In the genomic region with DNA sequence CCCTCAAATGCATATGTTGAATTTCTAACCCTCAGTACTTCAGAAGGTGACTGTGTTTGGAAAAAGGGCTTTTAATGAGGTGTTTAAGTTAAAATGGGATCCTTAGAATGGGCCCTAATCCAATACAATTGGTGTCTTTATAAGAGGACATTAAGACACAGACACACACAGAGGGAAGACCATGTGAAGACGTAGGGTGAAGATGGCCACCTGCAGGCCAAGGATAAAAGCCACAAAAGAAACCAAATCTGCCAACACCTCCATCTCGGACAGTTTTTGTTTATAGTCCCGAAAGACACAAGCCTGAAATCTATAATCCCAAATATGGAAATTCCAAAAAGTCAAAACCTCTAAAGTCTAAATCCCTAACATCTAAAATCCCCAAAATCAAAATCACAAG, we compare ENCODE assay signal across 17 cellular contexts. TPM values are rescaled to one million over a fixed set of nuclear protein-coding genes. Genes with fewer than 3 reads are reported as not detected.
DNase-seq lines count a peak whose midpoint lies in the region; ATAC-seq, FAIRE-seq and TF ChIP-seq lines count a peak whose summit lies in the region.
"Had no signal": no experiment of that assay in that cellular context is flagged by ENCODE, and none has a peak within 500 bp of the region (broad histone marks: within the 10 kb centered on the region; RNA-seq: fewer than 3 reads in every experiment).

No MANE protein-coding gene starts in this region.

- H3K4me3 ChIP-seq in NB4 (ENCODE audit: low read depth, low read length) (no peak overlapping the region), H1 (ENCODE audit: extremely low read depth in 1 of 4, insufficient read depth in 2 of 4, low read depth in 3 of 4, low read length in 4 of 4) (no peak overlapping the region)
- H3K4me3 ChIP-seq: thoracic aorta had no signal

- H3K79me2 ChIP-seq in H1 (ENCODE audit: control insufficient read depth in 1 of 2, insufficient read depth in 2 of 2, low read length in 2 of 2): no peaks in the 10 kb centered on the region

- H2AK5ac ChIP-seq in H1 (ENCODE audit: low read depth, low read length): no peak overlapping the region

- H3K4me2 ChIP-seq in H1 (ENCODE audit: insufficient read depth in 1 of 2, low read depth in 2 of 2, low read length in 2 of 2): no peak overlapping the region

- H3K27me3 ChIP-seq in H1 (replicated peaks in 1 of 4; ENCODE audit: control insufficient read depth in 3 of 4, extremely low read depth in 1 of 4, insufficient read depth in 3 of 4, low read length in 3 of 4): peaks cover 0 to 3% (median 0%) of the 10 kb centered on the region in 4 experiments; a peak in 3 of 7 replicates

- no peak overlapping the region for H2BK15ac ChIP-seq in H1 (ENCODE audit: low read length)

- no peak overlapping the region for H3K56ac ChIP-seq in H1 (replicated peaks; ENCODE audit: insufficient read length, low read depth, low read length)

- FAIRE-seq in H1 (lab: Jason Lieb, UNC): peak; percentile 13
- FAIRE-seq: small intestine had no signal

- DNase-seq in DMS53 (lab: John Stamatoyannopoulos, UW): peak; percentile 14
- no peak for DNase-seq in DMS53 treated with DMSO at 0.1 percent for 48 hours (lab: John Stamatoyannopoulos, UW; ENCODE audit: unreplicated experiment)
- DNase-seq in NB4 (ENCODE audit: low read depth): no peak
- DNase-seq in H1 (ENCODE audit: low read depth in 1 of 2, low spot score in 2 of 2): no peak
- peak; percentile 21 for DNase-seq in renal cortical epithelial cell (ENCODE audit: low read depth)
- DNase-seq in activated T-cell treated with anti-CD3 and anti-CD28 coated beads, Interleukin-2, amount 50 U/mL, for 72 hours: no peak
- DNase-seq in NCI-H2196 treated with DMSO at 0.1 percent for 48 hours (lab: John Stamatoyannopoulos, UW; ENCODE audit: unreplicated experiment): no peak
- no peak for DNase-seq in CD14-positive monocyte (ENCODE audit: low spot score)
- DNase-seq: 8988T; activated naive CD8-positive, alpha-beta T cell treated with anti-CD3 and anti-CD28 coated beads, Interleukin-2, amount 10 ng/mL, durations not matched to agents 7 days and 5 days; COR-L47; left colon; NCI-H1048; SHP77; small intestine had no signal

- no peak overlapping the region for H3K4me3 Mint-ChIP-seq in activated T-cell treated with anti-CD3 and anti-CD28 coated beads, Interleukin-2, amount 50 U/mL, for 72 hours
- no peak overlapping the region for H3K4me3 Mint-ChIP-seq in CD14-positive monocyte
- H3K4me3 Mint-ChIP-seq: activated naive CD8-positive, alpha-beta T cell treated with anti-CD3 and anti-CD28 coated beads, Interleukin-2, amount 10 ng/mL, durations not matched to agents 7 days and 5 days; nephron had no signal

- no peak overlapping the region for H4K8ac ChIP-seq in H1 (ENCODE audit: extremely low read depth, insufficient read depth, low read length)

- H3K79me1 ChIP-seq in H1 (ENCODE audit: low read depth, low read length): no peaks in the 10 kb centered on the region

- peaks cover 13% of the 10 kb centered on the region for H3K4me1 Mint-ChIP-seq in activated T-cell treated with anti-CD3 and anti-CD28 coated beads, Interleukin-2, amount 50 U/mL, for 72 hours (ENCODE audit: low read depth)
- H3K4me1 Mint-ChIP-seq in CD14-positive monocyte: no peaks in the 10 kb centered on the region

- H3K36me3 Mint-ChIP-seq in activated T-cell treated with anti-CD3 and anti-CD28 coated beads, Interleukin-2, amount 50 U/mL, for 72 hours (ENCODE audit: insufficient read depth in 2 of 2): no peaks in the 10 kb centered on the region
- no peaks in the 10 kb centered on the region for H3K36me3 Mint-ChIP-seq in CD14-positive monocyte
- H3K36me3 Mint-ChIP-seq: activated naive CD8-positive, alpha-beta T cell treated with anti-CD3 and anti-CD28 coated beads, Interleukin-2, amount 10 ng/mL, durations not matched to agents 7 days and 5 days had no signal

- no peak overlapping the region for H3K27ac ChIP-seq in H1 (ENCODE audit: low read depth, low read length)
- H3K27ac ChIP-seq: thoracic aorta had no signal

- peak; percentile 1 for TF ChIP-seq CTCF in NB4 (IDR thresholded peaks at IDR 0.05; ENCODE audit: low read depth, low read length)
- peak in 2 of 3 experiments; percentile 33 to 43; a peak in 3 of 4 replicates for TF ChIP-seq CTCF in H1 (IDR thresholded peaks at IDR 0.05; ENCODE audit: control extremely low read depth in 1 of 3, insufficient read depth in 1 of 3, low read depth in 1 of 3, low read length in 3 of 3)
- TF ChIP-seq CTCF in CD14-positive monocyte (IDR thresholded peaks at IDR 0.05): no peak

- POLR2A ChIA-PET in H1 (lab: Charles Lee; ENCODE audit: partially characterized antibody): interaction anchor here (1.0 to 2.4 kb wide), 2 partner anchors 11 to 22 kb away, joined by 4 to 5 read pairs; no protein-coding TSS in a partner anchor

- H3K23ac ChIP-seq in H1 (ENCODE audit: insufficient read length): no peak overlapping the region

- no peak overlapping the region for H2AFZ ChIP-seq in H1 (ENCODE audit: low read length)

- no peaks in the 10 kb centered on the region for H4K20me1 ChIP-seq in H1 (replicated peaks in 1 of 2; ENCODE audit: control insufficient read depth in 1 of 2, insufficient read depth in 2 of 2, low read length in 2 of 2)

- no peaks in the 10 kb centered on the region for H3K9me3 ChIP-seq in H1 (ENCODE audit: insufficient read depth in 2 of 2, low read depth in 1 of 2, low read length in 1 of 2)

- no peak overlapping the region for H3K14ac ChIP-seq in H1 (ENCODE audit: insufficient read length)

- H4K91ac ChIP-seq in H1 (replicated peaks; ENCODE audit: insufficient read length, low read length): no peak overlapping the region

- no peak for ATAC-seq in activated T-cell treated with anti-CD3 and anti-CD28 coated beads, Interleukin-2, amount 50 U/mL, for 72 hours (replicated peaks in 1 of 2)
- ATAC-seq: left colon had no signal

- no peak overlapping the region for H3K4ac ChIP-seq in H1 (replicated peaks; ENCODE audit: insufficient read length, low read depth, low read length)

- H4K5ac ChIP-seq in H1 (ENCODE audit: insufficient read length, low read depth, low read length): no peak overlapping the region

- no peak overlapping the region for H2BK12ac ChIP-seq in H1 (ENCODE audit: low read depth, low read length)

- H3K18ac ChIP-seq in H1 (ENCODE audit: extremely low read depth, low read length): no peak overlapping the region

- H3K23me2 ChIP-seq in H1 (ENCODE audit: low read depth, low read length): peaks cover 9% of the 10 kb centered on the region

- H2BK20ac ChIP-seq in H1 (ENCODE audit: low read length): no peak overlapping the region

- no peak overlapping the region for H2BK120ac ChIP-seq in H1 (replicated peaks; ENCODE audit: low read depth, low read length)

- CTCF ChIA-PET in H1 (lab: Charles Lee; ENCODE audit: partially characterized antibody): interaction anchor here (0.7 to 9.6 kb wide), 18 partner anchors 11 to 384 kb away, joined by 3 to 86 read pairs (median 4); no protein-coding TSS in a partner anchor

- H3K4me1 ChIP-seq in H1 (replicated peaks in 1 of 4; ENCODE audit: control insufficient read depth in 3 of 4, insufficient read depth in 4 of 4, low read length in 3 of 4): peaks cover 3 to 16% (median 9%) of the 10 kb centered on the region in 4 experiments; a peak in 6 of 7 replicates

- TF ChIP-seq EP300 in H1 (IDR thresholded peaks at IDR 0.05; ENCODE audit: borderline replicate concordance in 1 of 2, low read depth in 2 of 2, low read length in 2 of 2): no peak

- no peak for TF ChIP-seq POLR2A in NB4 (IDR thresholded peaks at IDR 0.05; ENCODE audit: extremely low read depth, insufficient read length)
- no peak for TF ChIP-seq POLR2A in H1 (IDR thresholded peaks at IDR 0.05; ENCODE audit: control extremely low read depth in 1 of 2, low read depth in 2 of 2, low read length in 2 of 2)

- intact Hi-C loops in CD14-positive monocyte (cut with micrococcal nuclease): no loop called here

- no peak overlapping the region for H3K27ac Mint-ChIP-seq in activated T-cell treated with anti-CD3 and anti-CD28 coated beads, Interleukin-2, amount 50 U/mL, for 72 hours
- H3K27ac Mint-ChIP-seq in CD14-positive monocyte: no peak overlapping the region
- H3K27ac Mint-ChIP-seq: activated naive CD8-positive, alpha-beta T cell treated with anti-CD3 and anti-CD28 coated beads, Interleukin-2, amount 10 ng/mL, durations not matched to agents 7 days and 5 days; nephron had no signal

- peaks cover 47% of the 10 kb centered on the region for H3K27me3 Mint-ChIP-seq in activated T-cell treated with anti-CD3 and anti-CD28 coated beads, Interleukin-2, amount 50 U/mL, for 72 hours (ENCODE audit: low read depth)
- peaks cover 4 to 8% (median 7%) of the 10 kb centered on the region in 3 donors for H3K27me3 Mint-ChIP-seq in CD14-positive monocyte (ENCODE audit: low read depth in 3 of 3)

- no peak overlapping the region for H2BK5ac ChIP-seq in H1 (ENCODE audit: low read depth, low read length)

- peak; percentile 58 to 68 for TF ChIP-seq RAD21 in H1 (IDR thresholded peaks at IDR 0.05 in 1 of 2, conservative IDR thresholded peaks at IDR 0.05 in 1 of 2; ENCODE audit: low read depth in 2 of 2, low read length in 2 of 2)

- H3K9ac ChIP-seq in H1 (replicated peaks in 1 of 4; ENCODE audit: extremely low read depth in 1 of 4, low read depth in 3 of 4, low read length in 3 of 4): no peak overlapping the region

- no peaks in the 10 kb centered on the region for H3K9me3 Mint-ChIP-seq in activated T-cell treated with anti-CD3 and anti-CD28 coated beads, Interleukin-2, amount 50 U/mL, for 72 hours
- peaks cover 0 to 3% (median 0%) of the 10 kb centered on the region in 7 donors for H3K9me3 Mint-ChIP-seq in CD14-positive monocyte
- H3K9me3 Mint-ChIP-seq: activated naive CD8-positive, alpha-beta T cell treated with anti-CD3 and anti-CD28 coated beads, Interleukin-2, amount 10 ng/mL, durations not matched to agents 7 days and 5 days had no signal

- H3K36me3 ChIP-seq in H1 (ENCODE audit: control insufficient read depth in 2 of 4, insufficient read depth in 4 of 4, low read length in 3 of 4): no peaks in the 10 kb centered on the region
- H3K36me3 ChIP-seq: thoracic aorta had no signal

- 74% methylated on average over 3 of the region's 3 CpGs; no CpG with 5 or more reads in 1 of the 2 experiments for WGBS in H1 (ENCODE audit: extremely low coverage in 1 of 2, insufficient coverage in 1 of 2, insufficient read length in 1 of 2, insufficient replicate concordance in 2 of 2, low coverage in 1 of 2, low lambda C conversion rate in 2 of 2, missing lambda C conversion rate in 1 of 2), 2 experiments

RNA-seq across cellular contexts. Expression of a gene that starts 4.1 kb away (rescaled TPM):
- total RNA-seq in H1 (2021; fragmentation: NEBNext Ultra II Directional; extraction: Animal tissue kit (Norgen Biotek cat#: 25700)): 2.7 and 3.2 TPM in 2 replicates
- polyA plus RNA-seq in H1 (2011; rRNA removed) (3.5 and 5.8 TPM in 2 replicates), CD14-positive monocyte (not detected)
- 4.7 TPM for polyA plus RNA-seq in H1 (2011; cell fraction: cytosol; rRNA removed)
- 4.2 TPM for polyA plus RNA-seq in H1 (2011; cell fraction: nucleus; rRNA removed)
- polyA plus RNA-seq in H1 (2012, experiment 1 of 2): 1.6 to 2.8 TPM (median 1.8 TPM) in 4 replicates
- 1.0 TPM for polyA plus RNA-seq in H1 (2012, experiment 2 of 2)
- 3.5 TPM for polyA plus RNA-seq in H1 (2013, experiment 1 of 2)
- polyA plus RNA-seq in H1 (2013, experiment 2 of 2): 3.8 TPM
- polyA minus RNA-seq in H1 (2011; rRNA and poly(A)+ RNA removed): 8.3 and 8.4 TPM in 2 replicates
- polyA minus RNA-seq in H1 (2011; cell fraction: cytosol; rRNA and poly(A)+ RNA removed): 3.3 TPM
- 5.1 TPM for polyA minus RNA-seq in H1 (2011; cell fraction: nucleus; rRNA and poly(A)+ RNA removed)
- total RNA-seq in renal cortical epithelial cell: 0.52 and 3.5 TPM in 2 replicates
- total RNA-seq in activated T-cell treated with anti-CD3 and anti-CD28 coated beads, Interleukin-2, amount 50 U/mL, for 72 hours: not detected
- total RNA-seq: activated naive CD8-positive, alpha-beta T cell treated with anti-CD3 and anti-CD28 coated beads, Interleukin-2, amount 10 ng/mL, durations not matched to agents 7 days and 5 days had no signal

Comparison
In these comparisons a context has a peak if more than half of its experiments do, and no peak if none do; other contexts are left out.
1. DNase-seq: peak in DMS53 (single experiment) and renal cortical epithelial cell (single experiment); none in DMS53 treated with DMSO at 0.1 percent for 48 hours (single experiment), NB4 (single experiment), H1 (0 of 2), activated T-cell treated with anti-CD3 and anti-CD28 coated beads, Interleukin-2, amount 50 U/mL, for 72 hours (0 of 2), NCI-H2196 treated with DMSO at 0.1 percent for 48 hours (single experiment) and CD14-positive monocyte (single experiment).